Comparison of ENCODE assay signal across 8 cellular contexts in the genomic region with DNA sequence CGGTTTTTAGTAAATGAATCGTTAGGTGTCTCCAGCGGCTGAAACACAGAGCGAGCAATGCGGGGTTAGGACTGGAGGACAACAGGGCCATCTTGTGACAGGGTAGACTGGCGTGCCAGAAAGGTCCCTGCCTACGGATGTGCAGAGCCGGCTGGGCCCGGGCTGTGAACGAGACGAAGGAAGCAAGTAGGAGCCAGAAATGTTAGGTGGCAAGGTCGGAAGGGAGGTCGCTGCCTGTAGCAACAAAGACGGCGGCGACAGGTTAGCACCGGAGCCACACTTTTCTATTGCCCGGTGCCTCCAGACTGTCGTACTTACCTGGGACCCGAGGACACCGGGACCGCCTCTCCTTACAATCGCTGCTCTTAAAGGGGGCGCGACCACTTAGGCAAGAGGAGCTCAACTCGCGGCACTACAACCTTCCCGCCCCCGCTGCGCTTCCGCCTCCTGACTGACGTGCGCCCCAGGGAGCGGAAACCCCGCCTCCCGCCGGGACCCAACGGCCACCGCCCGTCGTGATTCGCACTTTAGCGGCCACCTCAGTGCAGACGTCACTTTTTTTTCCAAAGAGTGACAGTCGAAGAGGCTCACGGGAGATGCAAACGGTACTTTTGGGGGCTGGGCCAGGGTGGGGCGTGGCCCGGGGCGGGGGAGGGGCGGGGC. TPM values are rescaled to one million over a fixed set of nuclear protein-coding genes. Genes with fewer than 3 reads are reported as not detected.
DNase-seq lines count a peak whose midpoint lies in the region; ATAC-seq and TF ChIP-seq lines count a peak whose summit lies in the region.

A gene with protein sequence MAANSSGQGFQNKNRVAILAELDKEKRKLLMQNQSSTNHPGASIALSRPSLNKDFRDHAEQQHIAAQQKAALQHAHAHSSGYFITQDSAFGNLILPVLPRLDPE (minus strand): TSS at position 449 of the 663 bp plus-strand sequence. CDS start 1,632 bp downstream, outside the sequence.

- POLR2A ChIA-PET in naive thymus-derived CD4-positive, alpha-beta T cell (lab: Charles Lee): interaction anchor here (0.6 to 3.5 kb wide), 5 partner anchors 10 to 864 kb away, joined by 3 to 45 read pairs (median 4); a partner anchor contains a TSS

- TF ChIP-seq POLR2A in Peyer's patch (IDR thresholded peaks at IDR 0.05): peak; percentile 76 to 86

- intact Hi-C loops in naive thymus-derived CD4-positive, alpha-beta T cell (cut with micrococcal nuclease): loop anchor here (1.0 to 10.0 kb wide), 20 partner anchors 33 to 1235 kb away; a partner anchor contains a TSS

- H3K36me3 Mint-ChIP-seq in activated T-cell treated with anti-CD3 and anti-CD28 coated beads, Interleukin-2, amount 50 U/mL, for 72 hours (ENCODE audit: insufficient read depth in 2 of 2): peaks cover 3% of the 10 kb centered on the region in 2 donors
- peaks cover 8 to 13% (median 10%) of the 10 kb centered on the region in 5 donors for H3K36me3 Mint-ChIP-seq in naive thymus-derived CD4-positive, alpha-beta T cell
- peaks cover 7 to 11% of the 10 kb centered on the region in 2 donors for H3K36me3 Mint-ChIP-seq in stimulated activated naive B cell treated with anti-CD40 and anti-IgM and Interleukin-4, amounts not matched to agents 10 μg/mL and 1 μg/mL and 100 μg/mL, for 72 hours

- peaks cover 46% of the 10 kb centered on the region for H3K79me2 ChIP-seq in DOHH2 (ENCODE audit: control insufficient read depth, low read length)

- H3K4me2 ChIP-seq in DOHH2 (ENCODE audit: low read length): peak within 1 kb of the TSS; percentile 90

- no peaks in the 10 kb centered on the region for H4K20me1 ChIP-seq in DOHH2 (ENCODE audit: control insufficient read depth, insufficient read depth, low read depth, low read length)

- TF ChIP-seq CTCF in DOHH2 (IDR thresholded peaks at IDR 0.05; ENCODE audit: low read depth, low read length, poor library complexity, severe bottlenecking): peak; percentile 48
- TF ChIP-seq CTCF in Peyer's patch (IDR thresholded peaks at IDR 0.05): peak in 3 of 6 experiments; percentile 21 to 25 (median 22)

- H3K4me3 ChIP-seq in DOHH2 (ENCODE audit: low read length) (peak within 1 kb of the TSS; percentile 86), Peyer's patch (peak within 1 kb of the TSS; percentile 58 to 91 (median 68))
- H3K4me3 ChIP-seq in naive thymus-derived CD4-positive, alpha-beta T cell (ENCODE audit: low read length): peak within 1 kb of the TSS; percentile 82

- no peaks in the 10 kb centered on the region for H3K9me2 ChIP-seq in DOHH2 (replicated peaks; ENCODE audit: control insufficient read depth, low read length)

- H3K36me3 ChIP-seq in DOHH2 (ENCODE audit: control insufficient read depth, low read length): peaks cover 24% of the 10 kb centered on the region
- peaks cover 5% of the 10 kb centered on the region; the same call in 1 of the 2 replicates for H3K36me3 ChIP-seq in KOPT-K1 (ENCODE audit: insufficient read depth, low read length)
- no peaks in the 10 kb centered on the region for H3K36me3 ChIP-seq in Peyer's patch
- H3K36me3 ChIP-seq in naive thymus-derived CD4-positive, alpha-beta T cell (ENCODE audit: control insufficient read depth in 2 of 3, insufficient read depth in 3 of 3, low read length in 3 of 3): peaks cover 0 to 2% (median 0%) of the 10 kb centered on the region in 3 experiments

- peaks cover 33% of the 10 kb centered on the region for H3K4me1 ChIP-seq in DOHH2 (ENCODE audit: control insufficient read depth, low read length)
- H3K4me1 ChIP-seq in Peyer's patch: peaks cover 0 to 15% (median 3%) of the 10 kb centered on the region in 4 donors
- peaks cover 10% of the 10 kb centered on the region in 2 donors for H3K4me1 ChIP-seq in naive thymus-derived CD4-positive, alpha-beta T cell (ENCODE audit: control insufficient read depth in 2 of 2, insufficient read depth in 2 of 2, low read length in 2 of 2)

- H3K4me1 Mint-ChIP-seq in activated T-cell treated with anti-CD3 and anti-CD28 coated beads, Interleukin-2, amount 50 U/mL, for 72 hours (ENCODE audit: low read depth): peaks cover 29% of the 10 kb centered on the region
- peaks cover 14 to 40% (median 28%) of the 10 kb centered on the region in 7 donors for H3K4me1 Mint-ChIP-seq in naive thymus-derived CD4-positive, alpha-beta T cell
- H3K4me1 Mint-ChIP-seq in stimulated activated naive B cell treated with anti-CD40 and anti-IgM and Interleukin-4, amounts not matched to agents 10 μg/mL and 1 μg/mL and 100 μg/mL, for 72 hours: peaks cover 8 to 13% of the 10 kb centered on the region in 2 donors

- CTCF ChIA-PET in naive thymus-derived CD4-positive, alpha-beta T cell (lab: Charles Lee): interaction anchor here (1.0 to 1.5 kb wide), 2 partner anchors 10 to 32 kb away, joined by 3 to 6 read pairs; no protein-coding TSS in a partner anchor

- H3K9me3 ChIP-seq in DOHH2 (ENCODE audit: control insufficient read depth, insufficient read depth, low read length): no peaks in the 10 kb centered on the region
- H3K9me3 ChIP-seq in KOPT-K1 (ENCODE audit: insufficient read depth, low read length, poor library complexity, severe bottlenecking): no peaks in the 10 kb centered on the region
- no peaks in the 10 kb centered on the region for H3K9me3 ChIP-seq in Peyer's patch
- no peaks in the 10 kb centered on the region for H3K9me3 ChIP-seq in naive thymus-derived CD4-positive, alpha-beta T cell (ENCODE audit: control insufficient read depth in 2 of 3, low read length in 3 of 3)

- no peaks in the 10 kb centered on the region for H3K27me3 Mint-ChIP-seq in activated T-cell treated with anti-CD3 and anti-CD28 coated beads, Interleukin-2, amount 50 U/mL, for 72 hours (ENCODE audit: low read depth)
- H3K27me3 Mint-ChIP-seq in naive thymus-derived CD4-positive, alpha-beta T cell: no peaks in the 10 kb centered on the region
- no peaks in the 10 kb centered on the region for H3K27me3 Mint-ChIP-seq in stimulated activated naive B cell treated with anti-CD40 and anti-IgM and Interleukin-4, amounts not matched to agents 10 μg/mL and 1 μg/mL and 100 μg/mL, for 72 hours

- peak within 1 kb of the TSS; percentile 65 for H3K27ac ChIP-seq in DOHH2 (ENCODE audit: low read depth, low read length)
- H3K27ac ChIP-seq in KOPT-K1 (ENCODE audit: low read depth, low read length, poor library complexity, severe bottlenecking): peak within 1 kb of the TSS; percentile 69
- peak within 1 kb of the TSS; percentile 82 to 92 (median 88) for H3K27ac ChIP-seq in Peyer's patch
- peak within 1 kb of the TSS; percentile 96 for H3K27ac ChIP-seq in naive thymus-derived CD4-positive, alpha-beta T cell (ENCODE audit: low read depth, low read length)

- H3K27me3 ChIP-seq in DOHH2 (ENCODE audit: control insufficient read depth, low read length) (no peaks in the 10 kb centered on the region), Peyer's patch (no peaks in the 10 kb centered on the region)
- H3K27me3 ChIP-seq in naive thymus-derived CD4-positive, alpha-beta T cell (ENCODE audit: control insufficient read depth in 2 of 2, insufficient read depth in 2 of 2, low read length in 2 of 2): no peaks in the 10 kb centered on the region

- peak; percentile 96 for ATAC-seq in GM21786 (IDR thresholded peaks at IDR 0.05; ENCODE audit: unreplicated experiment)
- ATAC-seq in activated T-cell treated with anti-CD3 and anti-CD28 coated beads, Interleukin-2, amount 50 U/mL, for 72 hours (replicated peaks in 1 of 2): peak; percentile 91 to 94
- ATAC-seq in naive thymus-derived CD4-positive, alpha-beta T cell: peak; percentile 94
- peak; percentile 91 to 93 for ATAC-seq in stimulated activated naive B cell treated with anti-CD40 and anti-IgM and Interleukin-4, amounts not matched to agents 10 μg/mL and 1 μg/mL and 100 μg/mL, for 72 hours (replicated peaks)

- peak within 1 kb of the TSS; percentile 90 to 96 for H3K4me3 Mint-ChIP-seq in activated T-cell treated with anti-CD3 and anti-CD28 coated beads, Interleukin-2, amount 50 U/mL, for 72 hours
- H3K4me3 Mint-ChIP-seq in naive thymus-derived CD4-positive, alpha-beta T cell: peak within 1 kb of the TSS; percentile 83 to 100 (median 96)
- peak within 1 kb of the TSS; percentile 96 to 97 for H3K4me3 Mint-ChIP-seq in stimulated activated naive B cell treated with anti-CD40 and anti-IgM and Interleukin-4, amounts not matched to agents 10 μg/mL and 1 μg/mL and 100 μg/mL, for 72 hours

- H3K9me3 Mint-ChIP-seq in activated T-cell treated with anti-CD3 and anti-CD28 coated beads, Interleukin-2, amount 50 U/mL, for 72 hours: no peaks in the 10 kb centered on the region
- peaks cover 0 to under 1% (median 0%) of the 10 kb centered on the region in 11 donors for H3K9me3 Mint-ChIP-seq in naive thymus-derived CD4-positive, alpha-beta T cell
- no peaks in the 10 kb centered on the region for H3K9me3 Mint-ChIP-seq in stimulated activated naive B cell treated with anti-CD40 and anti-IgM and Interleukin-4, amounts not matched to agents 10 μg/mL and 1 μg/mL and 100 μg/mL, for 72 hours

- peaks cover 5% of the 10 kb centered on the region for H3F3A ChIP-seq in DOHH2 (ENCODE audit: control insufficient read depth, insufficient read depth)

- DNase-seq in Peyer's patch (peak; percentile 96 to 98 (median 97)), fibroblast of gingiva (ENCODE audit: low read depth) (peak; percentile 96)
- DNase-seq in activated T-cell treated with anti-CD3 and anti-CD28 coated beads, Interleukin-2, amount 50 U/mL, for 72 hours: peak; percentile 98 to 99
- DNase-seq in naive thymus-derived CD4-positive, alpha-beta T cell: peak; percentile 91 to 99 (median 98)
- DNase-seq in stimulated activated naive B cell treated with anti-CD40 and anti-IgM and Interleukin-4, amounts not matched to agents 10 μg/mL and 1 μg/mL and 100 μg/mL, for 72 hours: peak; percentile 97

- peak within 1 kb of the TSS; percentile 95 for H3K27ac Mint-ChIP-seq in activated T-cell treated with anti-CD3 and anti-CD28 coated beads, Interleukin-2, amount 50 U/mL, for 72 hours
- H3K27ac Mint-ChIP-seq in naive thymus-derived CD4-positive, alpha-beta T cell: peak within 1 kb of the TSS; percentile 96 to 100 (median 99)
- peak within 1 kb of the TSS; percentile 96 for H3K27ac Mint-ChIP-seq in stimulated activated naive B cell treated with anti-CD40 and anti-IgM and Interleukin-4, amounts not matched to agents 10 μg/mL and 1 μg/mL and 100 μg/mL, for 72 hours

RNA-seq across cellular contexts. Expression of the gene that starts here (rescaled TPM):
- 10 to 100 TPM; 15.0 to 24.0 (median 21.3) TPM for total RNA-seq in Peyer's patch
- 10 to 100 TPM; 34.7 to 43.5 TPM for total RNA-seq in activated T-cell treated with anti-CD3 and anti-CD28 coated beads, Interleukin-2, amount 50 U/mL, for 72 hours
- 10 to 100 TPM; 13.8 to 35.0 (median 28.3) TPM for total RNA-seq in naive thymus-derived CD4-positive, alpha-beta T cell
- 10 to 100 TPM; 51.5 to 63.1 TPM for polyA plus RNA-seq in naive thymus-derived CD4-positive, alpha-beta T cell

Comparison
In these comparisons a context has a peak if more than half of its experiments do, and no peak if none do; other contexts are left out.
1. Peak in every context shown above with its lines: DNase-seq, ATAC-seq, H3K4me3 ChIP-seq and H3K27ac ChIP-seq.